In the genomic region with DNA sequence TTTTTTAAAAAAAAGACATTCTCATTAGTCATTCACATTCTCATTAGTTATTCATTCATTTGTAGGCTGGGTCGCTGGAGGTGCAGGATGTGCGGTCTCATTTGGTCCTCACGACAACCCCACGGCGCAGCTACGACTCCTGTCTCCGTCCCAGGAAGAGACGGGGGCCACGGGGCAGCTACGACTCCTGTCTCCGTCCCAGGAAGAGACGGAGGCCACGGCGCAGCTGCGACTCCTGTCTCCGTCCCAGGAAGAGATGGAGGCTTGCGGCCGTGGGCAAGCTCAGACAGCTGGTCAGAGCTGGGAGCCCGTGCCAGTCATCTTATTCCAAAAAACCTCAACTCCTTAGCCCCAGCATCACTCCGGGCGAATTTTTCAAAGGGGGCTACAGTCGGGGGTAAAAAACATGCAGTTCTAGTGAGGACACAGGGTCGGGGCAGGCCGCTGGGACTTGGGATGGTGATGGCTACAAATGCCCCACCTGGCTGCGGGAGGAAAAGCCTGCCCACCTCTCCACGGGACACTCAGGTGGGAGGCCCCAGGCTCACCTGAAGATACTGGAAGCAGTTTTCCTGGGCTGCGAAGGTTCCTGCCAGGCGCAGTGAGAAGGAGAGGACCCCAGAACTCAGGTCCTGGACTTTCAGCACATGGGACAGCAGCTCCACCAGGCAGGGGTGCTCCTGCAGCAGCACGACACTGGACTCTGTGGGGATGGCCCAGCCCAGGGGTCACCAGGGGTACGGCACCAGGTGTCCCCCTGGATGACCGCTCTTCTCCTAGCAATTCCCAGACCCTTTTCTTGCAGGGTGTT, we compare ENCODE assay signal across 14 cellular contexts.
"Had no signal": no experiment of that assay in that cellular context is flagged by ENCODE, and none has a peak within 500 bp of the region (broad histone marks: within the 10 kb centered on the region; RNA-seq: fewer than 3 reads in every experiment).

No MANE protein-coding gene starts in this region.

- ATAC-seq: esophagus mucosa; stimulated activated effector memory CD8-positive, alpha-beta T cell treated with anti-CD3 and anti-CD28 coated beads, Interleukin-12 subunit alpha, Interleukin-12 subunit beta, amount 100 ng/mL, for 72 hours had no signal

- H3K27ac Mint-ChIP-seq: activated CD4-positive, alpha-beta T cell treated with anti-CD3 and anti-CD28 coated beads, Interleukin-2, amount 10 ng/mL, durations not matched to agents 7 days and 5 days; activated naive CD4-positive, alpha-beta T cell treated with anti-CD3 and anti-CD28 coated beads, Interleukin-2, amount 10 ng/mL, durations not matched to agents 7 days and 5 days; nephron progenitor cell; stimulated activated effector memory CD8-positive, alpha-beta T cell treated with anti-CD3 and anti-CD28 coated beads, Interleukin-12 subunit alpha, Interleukin-12 subunit beta, amount 100 ng/mL, for 72 hours had no signal

- FAIRE-seq: colon, endometrium had no signal

- DNase-seq: activated CD4-positive, alpha-beta T cell treated with anti-CD3 and anti-CD28 coated beads, Interleukin-2, amount 10 ng/mL, durations not matched to agents 7 days and 5 days; activated CD8-positive, alpha-beta memory T cell treated with anti-CD3 and anti-CD28 coated beads for 24 hours; caudate nucleus; hippocampal formation; nephron progenitor cell; stimulated activated CD4-positive, alpha-beta T cell treated with anti-CD3 and anti-CD28 coated beads, Interleukin-12 subunit alpha, Interleukin-12 subunit beta, amount 100 ng/mL, for 4 hours; stimulated activated CD4-positive, alpha-beta T cell treated with anti-CD3 and anti-CD28 coated beads, Interleukin-2, amount 100 ng/mL, for 24 hours had no signal

- H3K4me3 Mint-ChIP-seq: activated CD4-positive, alpha-beta T cell treated with anti-CD3 and anti-CD28 coated beads, Interleukin-2, amount 10 ng/mL, durations not matched to agents 7 days and 5 days; activated naive CD4-positive, alpha-beta T cell treated with anti-CD3 and anti-CD28 coated beads, Interleukin-2, amount 10 ng/mL, durations not matched to agents 7 days and 5 days; nephron progenitor cell; stimulated activated effector memory CD8-positive, alpha-beta T cell treated with anti-CD3 and anti-CD28 coated beads, Interleukin-12 subunit alpha, Interleukin-12 subunit beta, amount 100 ng/mL, for 72 hours had no signal

- H3K27me3 ChIP-seq: ovary had no signal

- H3K9me3 Mint-ChIP-seq: activated CD4-positive, alpha-beta T cell treated with anti-CD3 and anti-CD28 coated beads, Interleukin-2, amount 10 ng/mL, durations not matched to agents 7 days and 5 days; activated naive CD4-positive, alpha-beta T cell treated with anti-CD3 and anti-CD28 coated beads, Interleukin-2, amount 10 ng/mL, durations not matched to agents 7 days and 5 days; nephron progenitor cell; stimulated activated effector memory CD8-positive, alpha-beta T cell treated with anti-CD3 and anti-CD28 coated beads, Interleukin-12 subunit alpha, Interleukin-12 subunit beta, amount 100 ng/mL, for 72 hours had no signal

- H3K9me3 ChIP-seq: ovary, thoracic aorta had no signal

- H3K36me3 ChIP-seq: ovary had no signal

- H3K27me3 Mint-ChIP-seq: activated CD4-positive, alpha-beta T cell treated with anti-CD3 and anti-CD28 coated beads, Interleukin-2, amount 10 ng/mL, durations not matched to agents 7 days and 5 days; activated naive CD4-positive, alpha-beta T cell treated with anti-CD3 and anti-CD28 coated beads, Interleukin-2, amount 10 ng/mL, durations not matched to agents 7 days and 5 days had no signal

- H3K4me3 ChIP-seq: ovary, thoracic aorta had no signal

- H3K27ac ChIP-seq: ovary, thoracic aorta had no signal
